In genomic region chr17:48593840-48594411, GRCh38 we compare ENCODE assay signal across 1 cellular context.
TF ChIP-seq lines count a peak whose summit lies in the region.

No MANE protein-coding gene starts in this region.

TF ChIP-seq in GM12878, 131 proteins besides CTCF, POLR2A, EP300 and RAD21 (continued from another document):
- TF ChIP-seq, protein P1, sequence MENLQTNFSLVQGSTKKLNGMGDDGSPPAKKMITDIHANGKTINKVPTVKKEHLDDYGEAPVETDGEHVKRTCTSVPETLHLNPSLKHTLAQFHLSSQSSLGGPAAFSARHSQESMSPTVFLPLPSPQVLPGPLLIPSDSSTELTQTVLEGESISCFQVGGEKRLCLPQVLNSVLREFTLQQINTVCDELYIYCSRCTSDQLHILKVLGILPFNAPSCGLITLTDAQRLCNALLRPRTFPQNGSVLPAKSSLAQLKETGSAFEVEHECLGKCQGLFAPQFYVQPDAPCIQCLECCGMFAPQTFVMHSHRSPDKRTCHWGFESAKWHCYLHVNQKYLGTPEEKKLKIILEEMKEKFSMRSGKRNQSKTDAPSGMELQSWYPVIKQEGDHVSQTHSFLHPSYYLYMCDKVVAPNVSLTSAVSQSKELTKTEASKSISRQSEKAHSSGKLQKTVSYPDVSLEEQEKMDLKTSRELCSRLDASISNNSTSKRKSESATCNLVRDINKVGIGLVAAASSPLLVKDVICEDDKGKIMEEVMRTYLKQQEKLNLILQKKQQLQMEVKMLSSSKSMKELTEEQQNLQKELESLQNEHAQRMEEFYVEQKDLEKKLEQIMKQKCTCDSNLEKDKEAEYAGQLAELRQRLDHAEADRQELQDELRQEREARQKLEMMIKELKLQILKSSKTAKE (IDR thresholded peaks at IDR 0.05; ENCODE audit: low read depth, poor library complexity, severe bottlenecking), result no peak
- TF ChIP-seq ZBTB11 (CRISPR knock-in tag; IDR thresholded peaks at IDR 0.05) (no peak), CEBPB (IDR thresholded peaks at IDR 0.05; ENCODE audit: borderline replicate concordance in 1 of 2, low read depth in 2 of 2, low read length in 2 of 2) (no peak), TBL1XR1 (IDR thresholded peaks at IDR 0.05; ENCODE audit: low read depth, low read length) (no peak)
